Comparison of ENCODE assay signal across 25 cellular contexts in genomic region chr1:216632980-216633379, GRCh38.
DNase-seq lines count a peak whose midpoint lies in the region; TF ChIP-seq lines count a peak whose summit lies in the region.
"Had no signal": no experiment of that assay in that cellular context is flagged by ENCODE, and none has a peak within 500 bp of the region (broad histone marks: within the 10 kb centered on the region; RNA-seq: fewer than 3 reads in every experiment).

No MANE protein-coding gene starts in this region.

- H3K36me3 Mint-ChIP-seq in neural progenitor cell = no peaks in the 10 kb centered on the region
- H3K36me3 Mint-ChIP-seq in activated naive CD4-positive, alpha-beta T cell treated with anti-CD3 and anti-CD28 coated beads, Interleukin-2, amount 10 ng/mL, durations not matched to agents 7 days and 5 days = no peaks in the 10 kb centered on the region
- H3K36me3 Mint-ChIP-seq: memory B cell had no signal

- H3K27me3 ChIP-seq in neural progenitor cell = no peaks in the 10 kb centered on the region

- H3K4me1 ChIP-seq in neural progenitor cell = peaks cover 8% of the 10 kb centered on the region

- H3K79me2 ChIP-seq in neural progenitor cell (ENCODE audit: low read depth) = no peaks in the 10 kb centered on the region

- no peak overlapping the region for H3K9ac ChIP-seq in neural progenitor cell

- CTCF ChIA-PET in activated naive CD4-positive, alpha-beta T cell treated with anti-CD3 and anti-CD28 coated beads, Interleukin-2, amount 10 ng/mL, durations not matched to agents 7 days and 5 days (lab: Charles Lee) = no interaction called here

- no peak overlapping the region for H3K27ac ChIP-seq in neural progenitor cell
- H3K27ac ChIP-seq: 22Rv1, thoracic aorta had no signal

- peaks cover 14% of the 10 kb centered on the region for H3K4me1 Mint-ChIP-seq in neural progenitor cell
- no peaks in the 10 kb centered on the region for H3K4me1 Mint-ChIP-seq in activated naive CD4-positive, alpha-beta T cell treated with anti-CD3 and anti-CD28 coated beads, Interleukin-2, amount 10 ng/mL, durations not matched to agents 7 days and 5 days
- H3K4me1 Mint-ChIP-seq: memory B cell had no signal

- no peaks in the 10 kb centered on the region for H3K36me3 ChIP-seq in neural progenitor cell
- H3K36me3 ChIP-seq: thoracic aorta had no signal

- peaks cover 2% of the 10 kb centered on the region for H3K27me3 Mint-ChIP-seq in neural progenitor cell (ENCODE audit: insufficient read depth, low read depth)
- no peaks in the 10 kb centered on the region for H3K27me3 Mint-ChIP-seq in activated naive CD4-positive, alpha-beta T cell treated with anti-CD3 and anti-CD28 coated beads, Interleukin-2, amount 10 ng/mL, durations not matched to agents 7 days and 5 days
- H3K27me3 Mint-ChIP-seq: progenitor cell of endocrine pancreas had no signal

- DNase-seq in DMS 273 (lab: John Stamatoyannopoulos, UW; ENCODE audit: unreplicated experiment) (peak; percentile 25), DMS 273 treated with DMSO at 0.1 percent for 48 hours (lab: John Stamatoyannopoulos, UW) (no peak), NCI-H2171 treated with DMSO at 0.1 percent for 48 hours (lab: John Stamatoyannopoulos, UW) (peak; percentile 96), SK-N-DZ (ENCODE audit: low spot score) (peak; percentile 66), neural progenitor cell (ENCODE audit: low spot score) (peak; percentile 27), dermis blood vessel endothelial cell (no peak)
- no peak for DNase-seq in activated naive CD4-positive, alpha-beta T cell treated with anti-CD3 and anti-CD28 coated beads, Interleukin-2, amount 10 ng/mL, durations not matched to agents 7 days and 5 days
- DNase-seq in stimulated activated CD4-positive, alpha-beta T cell treated with anti-CD3 and anti-CD28 coated beads, Interleukin-4, amount 100 ng/mL, for 1 hour = no peak
- DNase-seq: activated CD4-positive, alpha-beta T cell treated with anti-CD3 and anti-CD28 coated beads for 4 hours; activated CD8-positive, alpha-beta memory T cell treated with anti-CD3 and anti-CD28 coated beads for 24 hours; activated gamma-delta T cell treated with Interleukin-2 at 50 U/mL for 16 hours; Calu3; cerebellar nuclear complex; hypothalamus; IMR-90; NCI-H1105; NCI-H2081 treated with DMSO at 0.1 percent for 48 hours; NCI-H510A treated with DMSO at 0.1 percent for 48 hours; stimulated activated CD4-positive, alpha-beta T cell treated with anti-CD3 and anti-CD28 coated beads, Interleukin-15, amount 100 ng/mL, for 24 hours; stimulated activated naive CD4-positive, alpha-beta T cell had no signal

- TF ChIP-seq CTCF in neural progenitor cell (IDR thresholded peaks at IDR 0.05) = no peak

- no peak overlapping the region for H2AFZ ChIP-seq in neural progenitor cell (replicated peaks)

- H3K9me3 ChIP-seq in neural progenitor cell (ENCODE audit: low read depth) = no peaks in the 10 kb centered on the region
- H3K9me3 ChIP-seq: thoracic aorta had no signal

- no peak overlapping the region for H3K27ac Mint-ChIP-seq in neural progenitor cell
- no peak overlapping the region for H3K27ac Mint-ChIP-seq in activated naive CD4-positive, alpha-beta T cell treated with anti-CD3 and anti-CD28 coated beads, Interleukin-2, amount 10 ng/mL, durations not matched to agents 7 days and 5 days
- H3K27ac Mint-ChIP-seq: memory B cell, progenitor cell of endocrine pancreas had no signal

- H3K4me3 Mint-ChIP-seq in neural progenitor cell = no peak overlapping the region
- no peak overlapping the region for H3K4me3 Mint-ChIP-seq in activated naive CD4-positive, alpha-beta T cell treated with anti-CD3 and anti-CD28 coated beads, Interleukin-2, amount 10 ng/mL, durations not matched to agents 7 days and 5 days
- H3K4me3 Mint-ChIP-seq: memory B cell had no signal

- no peaks in the 10 kb centered on the region for H4K20me1 ChIP-seq in neural progenitor cell (ENCODE audit: low read depth)

- H3K4me3 ChIP-seq in neural progenitor cell = no peak overlapping the region
- H3K4me3 ChIP-seq: GM12878, thoracic aorta had no signal

- no peak overlapping the region for H3K4me2 ChIP-seq in neural progenitor cell

- no peaks in the 10 kb centered on the region for H3F3A ChIP-seq in neural progenitor cell (ENCODE audit: low read depth)

- no peaks in the 10 kb centered on the region for H3K9me3 Mint-ChIP-seq in neural progenitor cell
- H3K9me3 Mint-ChIP-seq in activated naive CD4-positive, alpha-beta T cell treated with anti-CD3 and anti-CD28 coated beads, Interleukin-2, amount 10 ng/mL, durations not matched to agents 7 days and 5 days = no peaks in the 10 kb centered on the region

Comparison
In these comparisons a context has a peak if more than half of its experiments do, and no peak if none do; other contexts are left out.
1. DNase-seq: peak in DMS 273 (single experiment), NCI-H2171 treated with DMSO at 0.1 percent for 48 hours (single experiment), SK-N-DZ (single experiment) and neural progenitor cell (single experiment); none in DMS 273 treated with DMSO at 0.1 percent for 48 hours (single experiment), activated naive CD4-positive, alpha-beta T cell treated with anti-CD3 and anti-CD28 coated beads, Interleukin-2, amount 10 ng/mL, durations not matched to agents 7 days and 5 days (single experiment), stimulated activated CD4-positive, alpha-beta T cell treated with anti-CD3 and anti-CD28 coated beads, Interleukin-4, amount 100 ng/mL, for 1 hour (single experiment) and dermis blood vessel endothelial cell (single experiment).